Comparison of ENCODE assay signal across 1 cellular context in genomic region chr2:219575566-219576504, GRCh38.
TF ChIP-seq lines count a peak whose summit lies in the region.

No MANE protein-coding gene starts in this region.

TF ChIP-seq in HepG2, 621 proteins besides CTCF, POLR2A, EP300 and RAD21 (continued from another document and continues in another):
- TF ChIP-seq ARID4A (CRISPR knock-in tag; IDR thresholded peaks at IDR 0.05; ENCODE audit: borderline replicate concordance) (no peak), E2F1 (CRISPR knock-in tag; IDR thresholded peaks at IDR 0.05) (no peak), MXD1 (CRISPR knock-in tag; IDR thresholded peaks at IDR 0.05) (0 out of 2 replicates have a peak, but pooled peaks have one; percentile 9), ZSCAN20 (CRISPR knock-in tag; IDR thresholded peaks at IDR 0.05; ENCODE audit: borderline replicate concordance) (no peak), NR2F6 (IDR thresholded peaks at IDR 0.05) (no peak), NR2F6 (CRISPR knock-in tag; IDR thresholded peaks at IDR 0.05) (peak; percentile 27; the same call in 1 of the 2 replicates), MAFF (IDR thresholded peaks at IDR 0.05; ENCODE audit: low read depth, low read length) (no peak), ZFP91 (CRISPR knock-in tag; IDR thresholded peaks at IDR 0.05; ENCODE audit: borderline replicate concordance) (no peak), MAFG (CRISPR knock-in tag; IDR thresholded peaks at IDR 0.05) (no peak), ZBTB40 (IDR thresholded peaks at IDR 0.05) (no peak), ZBTB40 (CRISPR knock-in tag; IDR thresholded peaks at IDR 0.05) (no peak), ZNF263 (CRISPR knock-in tag; IDR thresholded peaks at IDR 0.05) (no peak; the same call in 1 of the 2 replicates), STAG1 (CRISPR knock-in tag; IDR thresholded peaks at IDR 0.05) (no peak), ETV5 (CRISPR knock-in tag; IDR thresholded peaks at IDR 0.05; ENCODE audit: borderline replicate concordance) (peak; percentile 21; the same call in 1 of the 2 replicates), KDM4B (CRISPR knock-in tag; IDR thresholded peaks at IDR 0.05) (no peak), HOXD1 (CRISPR knock-in tag; IDR thresholded peaks at IDR 0.05) (peak; percentile 55; the same call in 1 of the 2 replicates), MXI1 (IDR thresholded peaks at IDR 0.05; ENCODE audit: borderline replicate concordance, low read depth, low read length) (no peak), PTBP1 (IDR thresholded peaks at IDR 0.05; ENCODE audit: low read depth, low read length, poor library complexity, severe bottlenecking) (no peak), SMC3 (IDR thresholded peaks at IDR 0.05; ENCODE audit: low read length) (no peak), STAT6 (CRISPR knock-in tag; IDR thresholded peaks at IDR 0.05; ENCODE audit: borderline replicate concordance) (no peak), SOX13 (IDR thresholded peaks at IDR 0.05) (no peak), SOX13 (CRISPR knock-in tag; conservative IDR thresholded peaks at IDR 0.05 in 1 of 2, IDR thresholded peaks at IDR 0.05 in 1 of 2) (0 out of 4 replicates have a peak, but pooled peaks of 1 of the 2 experiments have one; percentile 35), ZKSCAN8 (CRISPR knock-in tag; IDR thresholded peaks at IDR 0.05; ENCODE audit: borderline replicate concordance) (no peak), ZNF264 (CRISPR knock-in tag; IDR thresholded peaks at IDR 0.05) (0 out of 2 replicates have a peak, but pooled peaks have one; percentile 57), SMAD3 (CRISPR knock-in tag; IDR thresholded peaks at IDR 0.05) (no peak), FOXJ3 (CRISPR knock-in tag; IDR thresholded peaks at IDR 0.05; ENCODE audit: borderline replicate concordance) (no peak), TEAD2 (CRISPR knock-in tag; IDR thresholded peaks at IDR 0.05) (no peak), ZNF564 (CRISPR knock-in tag; IDR thresholded peaks at IDR 0.05) (no peak), ZNF841 (CRISPR knock-in tag; IDR thresholded peaks at IDR 0.05; ENCODE audit: borderline replicate concordance) (no peak), CBFB (CRISPR knock-in tag; IDR thresholded peaks at IDR 0.05) (no peak), SALL1 (CRISPR knock-in tag; IDR thresholded peaks at IDR 0.05) (no peak), NR1H2 (CRISPR knock-in tag; IDR thresholded peaks at IDR 0.05; ENCODE audit: borderline replicate concordance, low read depth) (no peak), CC2D1A (CRISPR knock-in tag; IDR thresholded peaks at IDR 0.05) (no peak), RXRA (CRISPR knock-in tag; IDR thresholded peaks at IDR 0.05) (peak; percentile 18; the same call in 1 of the 2 replicates), HNF1A (IDR thresholded peaks at IDR 0.05; ENCODE audit: low read depth) (no peak), HNF1A (CRISPR knock-in tag; IDR thresholded peaks at IDR 0.05; ENCODE audit: borderline replicate concordance) (no peak), ZNF878 (CRISPR knock-in tag; IDR thresholded peaks at IDR 0.05) (no peak), ZNF251 (CRISPR knock-in tag; IDR thresholded peaks at IDR 0.05) (no peak)
